ENCODE assay signal across 11 cellular contexts in the genomic region with DNA sequence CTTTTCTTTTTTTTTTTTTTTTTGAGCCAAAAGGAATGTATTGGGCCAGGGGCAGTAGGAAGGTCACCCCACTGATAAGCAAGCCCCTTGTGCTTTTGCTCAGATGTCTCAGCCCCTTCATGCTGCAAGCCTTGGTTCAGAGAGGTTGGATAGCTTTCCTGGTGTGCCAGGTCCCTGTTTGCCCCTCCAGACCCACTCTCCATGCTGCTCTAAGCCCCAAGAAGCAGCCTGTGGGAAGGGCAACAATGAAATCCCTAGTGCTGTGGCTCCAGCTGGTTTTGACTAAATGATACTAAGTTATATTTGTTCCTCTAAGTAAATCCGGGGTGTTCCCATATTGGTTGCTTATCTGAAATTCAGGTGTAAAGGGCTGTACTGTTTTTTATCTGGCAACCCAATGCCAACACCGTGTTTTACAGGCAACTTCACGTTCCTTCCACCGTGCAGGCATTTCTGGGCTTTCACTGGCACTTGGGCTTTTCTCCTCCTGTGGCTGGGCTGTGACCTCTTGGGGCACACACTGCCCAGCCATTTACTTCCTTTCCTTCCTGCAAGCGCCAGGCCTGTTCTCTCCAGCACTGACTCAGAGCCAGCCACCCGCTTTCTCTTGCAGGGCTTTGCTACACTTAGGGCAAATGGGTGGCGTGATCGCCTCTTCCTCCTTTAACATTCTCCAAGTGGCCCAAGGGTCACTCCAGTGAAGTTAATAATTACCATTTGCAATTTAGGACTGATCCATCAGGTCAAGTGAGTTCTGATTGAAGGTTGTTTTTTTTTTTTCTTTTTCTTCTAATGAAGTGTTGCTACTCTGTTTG. TPM values are rescaled to one million over a fixed set of nuclear protein-coding genes. Genes with fewer than 3 reads are reported as not detected.
DNase-seq lines count a peak whose midpoint lies in the region; FAIRE-seq and TF ChIP-seq lines count a peak whose summit lies in the region.
"Had no signal": no experiment of that assay in that cellular context is flagged by ENCODE, and none has a peak within 500 bp of the region (broad histone marks: within the 10 kb centered on the region; RNA-seq: fewer than 3 reads in every experiment).

No MANE protein-coding gene starts in this region.

- H3K9me3 ChIP-seq in stomach = no peaks in the 10 kb centered on the region

- 29 to 54% (median 47%) methylated on average over 8 of the region's 8 CpGs for WGBS in stomach, 5 donors

- no peak for FAIRE-seq in H54 (lab: Jason Lieb, UNC)
- FAIRE-seq: endometrium had no signal

- H3K4me3 ChIP-seq in stomach = no peak overlapping the region

- H3K27me3 ChIP-seq in stomach = no peaks in the 10 kb centered on the region

- peaks cover 18 to 34% (median 26%) of the 10 kb centered on the region in 4 donors for H3K4me1 ChIP-seq in stomach

- TF ChIP-seq POLR2A in stomach (IDR thresholded peaks at IDR 0.05) (no peak), H54 (IDR thresholded peaks at IDR 0.05; ENCODE audit: low read depth, low read length) (no peak)

- peaks cover 0 to 8% (median 7%) of the 10 kb centered on the region in 4 donors for H3K36me3 ChIP-seq in stomach

- H3K27ac ChIP-seq in caudate nucleus (ENCODE audit: low read depth, low read length) = peak overlapping the region; percentile 62
- peak overlapping the region; percentile 68 to 92 (median 78) for H3K27ac ChIP-seq in stomach

- DNase-seq in LoVo (ENCODE audit: low spot score) (peak; percentile 73), caudate nucleus (lab: John Stamatoyannopoulos, UW) (peak in 44 of 61 donors; percentile 15 to 74 (median 44)), left kidney (ENCODE audit: low read depth, low spot score) (peak; percentile 69), stomach (peak; percentile 94), H54 (ENCODE audit: insufficient read length, low spot score) (no peak), DMS153 (lab: John Stamatoyannopoulos, UW) (no peak), NCI-H2227 treated with DMSO at 0.1 percent for 48 hours (lab: John Stamatoyannopoulos, UW) (no peak), NCI-H82 (lab: John Stamatoyannopoulos, UW) (no peak)
- DNase-seq: activated effector memory CD4-positive, alpha-beta T cell treated with Interleukin-2 at 50 U/mL for 16 hours; NCI-H510A had no signal

- intact Hi-C loops in stomach (cut with DNase I; ENCODE audit: low total_unique reads) = no loop called here

- no peak for TF ChIP-seq EP300 in stomach (IDR thresholded peaks at IDR 0.05)

- TF ChIP-seq CTCF in stomach (IDR thresholded peaks at IDR 0.05) = peak in 1 of 7 experiments; percentile 17

RNA-seq across cellular contexts. Expression of a gene that starts 21.6 kb away (rescaled TPM):
- total RNA-seq in stomach = 10 to 100 TPM in 4 of 5 donors, 1 to 10 TPM in 1; 6.1 to 21.8 (median 17.4) TPM
- polyA plus RNA-seq in stomach = 1 to 10 TPM; 3.9 to 5.7 (median 5.3) TPM

RNA-seq across cellular contexts. Expression of a gene that starts 36.0 kb away (rescaled TPM):
- 100 to 1,000 TPM in 1 of 5 donors, 10 to 100 TPM in 4; 60.0 to 200 (median 77.3) TPM for total RNA-seq in stomach
- 1 to 10 TPM; 4.9 to 6.1 (median 5.1) TPM for polyA plus RNA-seq in stomach

Comparison
In these comparisons a context has a peak if more than half of its experiments do, and no peak if none do; other contexts are left out.
1. DNase-seq: peak in LoVo (single experiment), caudate nucleus (44 of 61), left kidney (single experiment) and stomach (single experiment); none in H54 (single experiment), DMS153 (single experiment), NCI-H2227 treated with DMSO at 0.1 percent for 48 hours (single experiment) and NCI-H82 (single experiment).